ENCODE assay signal across 22 cellular contexts in genomic region chr10:3964516-3964915, GRCh38.
"Had no signal": no experiment of that assay in that cellular context is flagged by ENCODE, and none has a peak within 500 bp of the region (broad histone marks: within the 10 kb centered on the region; RNA-seq: fewer than 3 reads in every experiment).

No MANE protein-coding gene starts in this region.

- DNase-seq: caudate nucleus; effector CD8-positive, alpha-beta T cell; gastrocnemius medialis; heart right ventricle; islet precursor cell; left ventricle myocardium inferior; lower lobe of right lung; naive B cell; occipital lobe; retina; right lobe of liver; spleen; stimulated activated CD4-positive, alpha-beta T cell treated with anti-CD3 and anti-CD28 coated beads, Interleukin-2, amount 100 ng/mL, for 24 hours had no signal

- H3K27ac ChIP-seq: coronary artery, gastrocnemius medialis, heart right ventricle, left ventricle myocardium inferior, lower lobe of right lung, parathyroid adenoma, prostate gland, right lobe of liver, spleen, tibial nerve had no signal

- H3K36me3 Mint-ChIP-seq: memory B cell, mesothelial cell of epicardium, naive B cell had no signal

- ATAC-seq: esophagus mucosa, gastrocnemius medialis, heart right ventricle, lower lobe of right lung, right lobe of liver had no signal

- H3K27me3 Mint-ChIP-seq: memory B cell; stimulated activated naive CD8-positive, alpha-beta T cell treated with anti-CD3 and anti-CD28 coated beads, Interleukin-15, Interleukin-2, amounts not matched to agents 100 ng/mL and 50 ng/mL, for 24 hours had no signal

- H3K9me3 Mint-ChIP-seq: memory B cell; stimulated activated naive CD8-positive, alpha-beta T cell treated with anti-CD3 and anti-CD28 coated beads, Interleukin-15, Interleukin-2, amounts not matched to agents 100 ng/mL and 50 ng/mL, for 24 hours had no signal

- H3K36me3 ChIP-seq: gastrocnemius medialis, heart right ventricle, left ventricle myocardium inferior, lower lobe of right lung, prostate gland, right lobe of liver, spleen, tibial nerve had no signal

- H3K27me3 ChIP-seq: gastrocnemius medialis, heart right ventricle, right lobe of liver, spleen, tibial nerve had no signal

- H3K9me3 ChIP-seq: gastrocnemius medialis, heart right ventricle, left ventricle myocardium inferior, lower lobe of right lung, prostate gland, right lobe of liver, spleen, tibial nerve had no signal

- H3K4me1 ChIP-seq: gastrocnemius medialis, parathyroid adenoma, prostate gland, right lobe of liver had no signal

- H3K4me1 Mint-ChIP-seq: nephron had no signal

- H3K4me3 Mint-ChIP-seq: memory B cell; mesothelial cell of epicardium; naive B cell; nephron; stimulated activated naive CD8-positive, alpha-beta T cell treated with anti-CD3 and anti-CD28 coated beads, Interleukin-15, Interleukin-2, amounts not matched to agents 100 ng/mL and 50 ng/mL, for 24 hours had no signal

- H3K27ac Mint-ChIP-seq: memory B cell; mesothelial cell of epicardium; nephron; stimulated activated naive CD8-positive, alpha-beta T cell treated with anti-CD3 and anti-CD28 coated beads, Interleukin-15, Interleukin-2, amounts not matched to agents 100 ng/mL and 50 ng/mL, for 24 hours had no signal

- H3K4me3 ChIP-seq: coronary artery, gastrocnemius medialis, heart right ventricle, left ventricle myocardium inferior, lower lobe of right lung, prostate gland, right lobe of liver, spleen, tibial nerve had no signal
